ENCODE assay signal across 8 cellular contexts in the genomic region with DNA sequence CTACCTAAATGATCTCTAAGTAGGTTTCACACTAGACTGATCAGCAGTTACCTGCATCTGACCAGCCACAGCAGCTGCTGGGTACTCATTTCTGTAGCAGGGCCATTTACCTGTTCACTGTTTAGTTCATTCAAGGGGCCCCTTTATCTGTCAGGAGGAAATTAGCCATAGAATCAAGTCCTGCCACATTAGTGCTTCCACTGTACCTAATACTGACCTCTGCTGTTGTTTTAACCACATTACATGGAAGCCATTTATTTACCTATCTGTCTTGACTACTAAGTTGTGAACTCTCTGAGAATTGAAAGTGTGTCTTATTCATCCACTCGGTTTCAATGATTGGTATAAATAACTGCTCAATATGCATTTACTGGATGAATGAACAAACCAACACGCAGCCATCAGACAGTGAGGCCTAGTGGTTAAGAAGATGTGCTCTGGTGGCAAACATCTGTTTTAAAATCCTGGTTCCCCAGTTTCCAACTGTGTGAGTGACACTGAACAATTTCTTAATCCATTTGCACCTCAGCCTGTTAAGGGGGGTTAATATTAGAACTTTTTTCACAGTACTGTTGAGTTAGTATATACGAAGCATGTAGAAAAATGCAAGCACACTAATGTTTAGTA. TPM values are rescaled to one million over a fixed set of nuclear protein-coding genes. Genes with fewer than 3 reads are reported as not detected.
DNase-seq lines count a peak whose midpoint lies in the region; ATAC-seq and TF ChIP-seq lines count a peak whose summit lies in the region.

No MANE protein-coding gene starts in this region.

- TF ChIP-seq CTCF in CD8-positive, alpha-beta T cell (IDR thresholded peaks at IDR 0.05), result peak; percentile 49
- TF ChIP-seq CTCF in activated B cell treated with CpG ODN at 0.5 μM for 24 hours (IDR thresholded peaks at IDR 0.05) (no peak), sigmoid colon (IDR thresholded peaks at IDR 0.05) (peak; percentile 30 to 70 (median 52))

- no peaks in the 10 kb centered on the region for H3K9me3 Mint-ChIP-seq in CD8-positive, alpha-beta T cell
- no peaks in the 10 kb centered on the region for H3K9me3 Mint-ChIP-seq in activated B cell treated with CpG ODN at 0.5 μM for 24 hours

- no peaks in the 10 kb centered on the region for H3K4me1 Mint-ChIP-seq in CD8-positive, alpha-beta T cell (ENCODE audit: low read depth)
- H3K4me1 Mint-ChIP-seq in activated B cell treated with CpG ODN at 0.5 μM for 24 hours, result no peaks in the 10 kb centered on the region

- TF ChIP-seq EP300 in sigmoid colon (IDR thresholded peaks at IDR 0.05), result no peak

- no peaks in the 10 kb centered on the region for H3K27me3 Mint-ChIP-seq in CD8-positive, alpha-beta T cell (ENCODE audit: low read depth)
- peaks cover 13% of the 10 kb centered on the region for H3K27me3 Mint-ChIP-seq in activated B cell treated with CpG ODN at 0.5 μM for 24 hours

- POLR2A ChIA-PET in CD8-positive, alpha-beta T cell (lab: Charles Lee), result no interaction called here
- POLR2A ChIA-PET in activated B cell treated with CpG ODN at 0.5 μM for 24 hours (lab: Charles Lee), result no interaction called here

- no peak overlapping the region for H3K27ac Mint-ChIP-seq in CD8-positive, alpha-beta T cell
- no peak overlapping the region for H3K27ac Mint-ChIP-seq in activated B cell treated with CpG ODN at 0.5 μM for 24 hours

- no peaks in the 10 kb centered on the region for H3K4me1 ChIP-seq in CD8-positive, alpha-beta T cell (ENCODE audit: insufficient read depth, low read length)
- H3K4me1 ChIP-seq in sigmoid colon, result peaks cover 0 to 2% (median 0%) of the 10 kb centered on the region in 4 donors

- H3K36me3 Mint-ChIP-seq in CD8-positive, alpha-beta T cell, result no peaks in the 10 kb centered on the region
- no peaks in the 10 kb centered on the region for H3K36me3 Mint-ChIP-seq in activated B cell treated with CpG ODN at 0.5 μM for 24 hours (ENCODE audit: low read depth)

- ATAC-seq in CD8-positive, alpha-beta T cell, result peak; percentile 87
- ATAC-seq in GM18498 (IDR thresholded peaks at IDR 0.05; ENCODE audit: unreplicated experiment) (peak; percentile 97), HG02759 (IDR thresholded peaks at IDR 0.05; ENCODE audit: unreplicated experiment) (peak; percentile 97), activated B cell treated with CpG ODN at 0.5 μM for 24 hours (ENCODE audit: low read depth) (peak; percentile 64), Right ventricle myocardium superior (ENCODE audit: poor library complexity) (peak; percentile 80)

- CTCF ChIA-PET in CD8-positive, alpha-beta T cell (lab: Charles Lee), result interaction anchor here (0.6 to 3.3 kb wide), 3 partner anchors 10 to 866 kb away, joined by 3 to 9 read pairs (median 4); no protein-coding TSS in a partner anchor
- CTCF ChIA-PET in activated B cell treated with CpG ODN at 0.5 μM for 24 hours (lab: Charles Lee), result interaction anchor here (1.4 kb wide), 1 partner anchor 242 kb away, joined by 3 read pairs; no protein-coding TSS in a partner anchor

- peak in 1 of 7 experiments; percentile 4 for DNase-seq in CD8-positive, alpha-beta T cell
- peak; percentile 18 for DNase-seq in NCI-H1436 (lab: John Stamatoyannopoulos, UW)
- no peak for DNase-seq in activated B cell treated with CpG ODN at 0.5 μM for 24 hours
- no peak for DNase-seq in Right ventricle myocardium superior
- DNase-seq in sigmoid colon, result no peak
- DNase-seq in activated effector memory CD4-positive, alpha-beta T cell treated with anti-CD3 and anti-CD28 coated beads, Interleukin-2, amount 50 U/mL, for 16 hours, result no peak

- intact Hi-C loops in CD8-positive, alpha-beta T cell (cut with DNase I, micrococcal nuclease), result loop anchor here (1.0 to 10.0 kb wide), 6 partner anchors 29 to 1652 kb away; no protein-coding TSS in a partner anchor
- intact Hi-C loops in activated B cell treated with CpG ODN at 0.5 μM for 24 hours (cut with micrococcal nuclease), result loop anchor here (1.0 to 10.0 kb wide), 8 partner anchors 29 to 1652 kb away; no protein-coding TSS in a partner anchor
- intact Hi-C loops in Right ventricle myocardium superior (cut with DNase I), result no loop called here
- intact Hi-C loops in sigmoid colon (cut with DNase I), result loop anchor here (1.0 to 5.0 kb wide), 2 partner anchors 29 to 354 kb away; no protein-coding TSS in a partner anchor

- 40 to 48% methylated on average over 3 of the region's 3 CpGs for WGBS in sigmoid colon, 2 donors

- no peak overlapping the region for H3K4me3 ChIP-seq in CD8-positive, alpha-beta T cell (ENCODE audit: low read depth, low read length)
- H3K4me3 ChIP-seq in sigmoid colon, result no peak overlapping the region

- H3K9me3 ChIP-seq in CD8-positive, alpha-beta T cell (ENCODE audit: low read length), result no peaks in the 10 kb centered on the region
- H3K9me3 ChIP-seq in sigmoid colon, result no peaks in the 10 kb centered on the region

- no peaks in the 10 kb centered on the region for H3K27me3 ChIP-seq in CD8-positive, alpha-beta T cell (ENCODE audit: insufficient read depth, low read length)
- H3K27me3 ChIP-seq in sigmoid colon, result no peaks in the 10 kb centered on the region

- H3K36me3 ChIP-seq in CD8-positive, alpha-beta T cell (ENCODE audit: insufficient read depth, low read length), result no peaks in the 10 kb centered on the region
- no peaks in the 10 kb centered on the region for H3K36me3 ChIP-seq in sigmoid colon

- H3K4me3 Mint-ChIP-seq in CD8-positive, alpha-beta T cell, result no peak overlapping the region
- H3K4me3 Mint-ChIP-seq in activated B cell treated with CpG ODN at 0.5 μM for 24 hours, result no peak overlapping the region

- no peak overlapping the region for H3K27ac ChIP-seq in CD8-positive, alpha-beta T cell (ENCODE audit: low read depth, low read length)
- H3K27ac ChIP-seq in sigmoid colon, result no peak overlapping the region

- no peak for TF ChIP-seq POLR2A in sigmoid colon (IDR thresholded peaks at IDR 0.05)

RNA-seq across cellular contexts. Expression of a gene that starts 30.0 kb away (rescaled TPM):
- total RNA-seq in CD8-positive, alpha-beta T cell, result 10 to 100 TPM; 26.8 to 28.2 TPM
- 86.8 and 89.9 TPM in 2 replicates for total RNA-seq in activated B cell treated with CpG ODN at 0.5 μM for 24 hours
- 105 TPM for total RNA-seq in Right ventricle myocardium superior
- 100 to 1,000 TPM; 152 to 224 (median 180) TPM for total RNA-seq in sigmoid colon
- 100 to 1,000 TPM; 113 to 145 (median 121) TPM for polyA plus RNA-seq in sigmoid colon

RNA-seq across cellular contexts. Expression of a gene that starts 38.2 kb away (rescaled TPM):
- total RNA-seq in CD8-positive, alpha-beta T cell, result under 1 TPM; 0.30 to 0.42 TPM
- total RNA-seq in activated B cell treated with CpG ODN at 0.5 μM for 24 hours, result not detected in 2 replicates
- not detected for total RNA-seq in Right ventricle myocardium superior
- total RNA-seq in sigmoid colon, result 1 to 10 TPM in 1 of 4 donors, under 1 TPM in 2, not detected in 1; 0.54 to 1.1 (median 0.66) TPM
- polyA plus RNA-seq in sigmoid colon, result under 1 TPM in 1 of 3 donors, not detected in 2; 0.44 TPM
